Comparison of ENCODE assay signal across 20 cellular contexts in genomic region chr7:101913247-101913721, GRCh38.
DNase-seq lines count a peak whose midpoint lies in the region; ATAC-seq and TF ChIP-seq lines count a peak whose summit lies in the region.
"Had no signal": no experiment of that assay in that cellular context is flagged by ENCODE, and none has a peak within 500 bp of the region (broad histone marks: within the 10 kb centered on the region; RNA-seq: fewer than 3 reads in every experiment).

No MANE protein-coding gene starts in this region.

- 69 to 82% (median 77%) methylated on average over 17 to 24 of the region's 24 CpGs for WGBS in heart left ventricle, 4 donors
- 83 to 90% (median 86%) methylated on average over 24 of the region's 24 CpGs for WGBS in psoas muscle, 3 donors

- H3K27me3 ChIP-seq in heart left ventricle (no peaks in the 10 kb centered on the region), psoas muscle (ENCODE audit: insufficient read depth in 3 of 3, low read length in 2 of 3) (no peaks in the 10 kb centered on the region)
- H3K27me3 ChIP-seq: body of pancreas, right lobe of liver had no signal

- H3K27ac Mint-ChIP-seq in natural killer cell, result no peak overlapping the region
- H3K27ac Mint-ChIP-seq: activated CD4-positive, alpha-beta T cell treated with anti-CD3 and anti-CD28 coated beads, Interleukin-2, amount 10 ng/mL, durations not matched to agents 24 days and 14 days had no signal

- ATAC-seq in heart left ventricle, result no peak
- ATAC-seq in left cardiac atrium, result no peak
- no peak for ATAC-seq in psoas muscle
- no peak for ATAC-seq in natural killer cell
- ATAC-seq in HG03039 (IDR thresholded peaks at IDR 0.05; ENCODE audit: unreplicated experiment), result no peak
- ATAC-seq: A549, body of pancreas, right lobe of liver had no signal

- intact Hi-C loops in heart left ventricle (cut with DNase I), result loop anchor here in 1 of 10 donors (5.0 kb wide), 1 partner anchor 56 kb away; no protein-coding TSS in a partner anchor
- intact Hi-C loops in left cardiac atrium (cut with DNase I), result no loop called here
- intact Hi-C loops in psoas muscle (cut with DNase I), result no loop called here
- intact Hi-C loops in posterior cingulate gyrus (cut with DNase I), result no loop called here
- intact Hi-C loops in natural killer cell (cut with micrococcal nuclease), result no loop called here

- H3K36me3 ChIP-seq in heart left ventricle, result peaks cover 0 to 26% (median 22%) of the 10 kb centered on the region in 9 donors
- peaks cover 0 to 21% of the 10 kb centered on the region in 2 donors for H3K36me3 ChIP-seq in psoas muscle (ENCODE audit: insufficient read depth in 1 of 2, low read depth in 1 of 2)

- DNase-seq in heart left ventricle (no peak), left cardiac atrium (no peak), fibroblast of pulmonary artery (ENCODE audit: low read depth) (no peak), psoas muscle (peak in 1 of 2 donors; percentile 50), posterior cingulate gyrus (no peak), natural killer cell (no peak), NCI-H748 treated with DMSO at 0.1 percent for 48 hours (lab: John Stamatoyannopoulos, UW) (no peak)
- DNase-seq: activated CD4-positive, alpha-beta T cell treated with anti-CD3 and anti-CD28 coated beads, Interleukin-2, amount 10 ng/mL, durations not matched to agents 24 days and 14 days; activated naive CD4-positive, alpha-beta T cell treated with Interleukin-2 at 50 U/mL for 16 hours; body of pancreas; CD4-positive, CD25-positive, alpha-beta regulatory T cell; DND-41; effector CD4-positive, alpha-beta T cell; HCEC 1CT; NCI-H510A treated with DMSO at 0.1 percent for 48 hours; stimulated activated CD4-positive, alpha-beta T cell treated with anti-CD3 and anti-CD28 coated beads, Interleukin-4, amount 100 ng/mL, for 24 hours; T1000 had no signal

- no peak for TF ChIP-seq POLR2A in heart left ventricle (IDR thresholded peaks at IDR 0.05)

- no peak overlapping the region for H3K4me3 Mint-ChIP-seq in natural killer cell
- H3K4me3 Mint-ChIP-seq: activated CD4-positive, alpha-beta T cell treated with anti-CD3 and anti-CD28 coated beads, Interleukin-2, amount 10 ng/mL, durations not matched to agents 24 days and 14 days; CD4-positive, CD25-positive, alpha-beta regulatory T cell had no signal

- H3K9me3 ChIP-seq in heart left ventricle (no peaks in the 10 kb centered on the region), psoas muscle (no peaks in the 10 kb centered on the region)
- H3K9me3 ChIP-seq: A549, body of pancreas, right lobe of liver had no signal

- peaks cover 18 to 40% of the 10 kb centered on the region in 2 donors for H3K4me1 Mint-ChIP-seq in natural killer cell

- H3K36me3 Mint-ChIP-seq in natural killer cell, result no peaks in the 10 kb centered on the region

- H3K4me1 ChIP-seq in heart left ventricle, result peaks cover 0 to 47% (median 29%) of the 10 kb centered on the region in 12 donors
- peaks cover 35% of the 10 kb centered on the region for H3K4me1 ChIP-seq in psoas muscle

- peak overlapping the region in 6 of 12 donors; percentile 9 to 43 (median 22) for H3K4me3 ChIP-seq in heart left ventricle
- H3K4me3 ChIP-seq in fibroblast of pulmonary artery (replicated peaks; ENCODE audit: low read depth, low read length), result peak overlapping the region; percentile 1
- H3K4me3 ChIP-seq in psoas muscle, result no peak overlapping the region
- H3K4me3 ChIP-seq: A549, body of pancreas, right lobe of liver had no signal

- H3K9me3 Mint-ChIP-seq in natural killer cell, result no peaks in the 10 kb centered on the region
- H3K9me3 Mint-ChIP-seq: activated CD4-positive, alpha-beta T cell treated with anti-CD3 and anti-CD28 coated beads, Interleukin-2, amount 10 ng/mL, durations not matched to agents 24 days and 14 days; CD4-positive, CD25-positive, alpha-beta regulatory T cell had no signal

- TF ChIP-seq CTCF in heart left ventricle (IDR thresholded peaks at IDR 0.05) (no peak), fibroblast of pulmonary artery (IDR thresholded peaks at IDR 0.05; ENCODE audit: low read length, missing control alignments) (no peak), psoas muscle (IDR thresholded peaks at IDR 0.05) (no peak), natural killer cell (IDR thresholded peaks at IDR 0.05) (no peak)

- H3K27ac ChIP-seq in heart left ventricle (peak overlapping the region; percentile 22 to 87 (median 70)), psoas muscle (peak overlapping the region; percentile 90)
- H3K27ac ChIP-seq: body of pancreas had no signal

- no peaks in the 10 kb centered on the region for H3K27me3 Mint-ChIP-seq in natural killer cell (ENCODE audit: low read depth in 2 of 2)
- H3K27me3 Mint-ChIP-seq: activated CD4-positive, alpha-beta T cell treated with anti-CD3 and anti-CD28 coated beads, Interleukin-2, amount 10 ng/mL, durations not matched to agents 24 days and 14 days; CD4-positive, CD25-positive, alpha-beta regulatory T cell had no signal
